ENCODE assay signal across 1 cellular context in genomic region chr19:46347572-46347883, GRCh38.
A peak's percentile ranks its signal among the peaks of the same experiment; 100 is the strongest.
TF ChIP-seq lines count a peak whose summit lies in the region.

No MANE protein-coding gene starts in this region.

TF ChIP-seq in HEK293, 187 proteins besides CTCF, POLR2A, EP300 and RAD21 (continued from another document and continues in another):
- TF ChIP-seq ZNF518A (tag by site-specific recombination; conservative IDR thresholded peaks at IDR 0.05; ENCODE audit: low read depth) (no peak), ZNF48 (tag by site-specific recombination; IDR thresholded peaks at IDR 0.05) (no peak), ZNF580 (tag by site-specific recombination; IDR thresholded peaks at IDR 0.05) (0 out of 2 replicates have a peak, but pooled peaks have one; percentile 0), ZSCAN30 (tag by site-specific recombination; IDR thresholded peaks at IDR 0.05) (no peak), ZBTB11 (tag by site-specific recombination; conservative IDR thresholded peaks at IDR 0.05; ENCODE audit: low read depth) (peak; percentile 4; the same call in 1 of the 2 replicates), ZNF398 (tag by site-specific recombination; IDR thresholded peaks at IDR 0.05) (peak; percentile 99), GLIS1 (tag by site-specific recombination; IDR thresholded peaks at IDR 0.05) (peak; percentile 57; the same call in 1 of the 2 replicates), KLF1 (tag by site-specific recombination; IDR thresholded peaks at IDR 0.05) (no peak), OSR2 (tag by site-specific recombination; IDR thresholded peaks at IDR 0.05) (no peak), ZNF548 (tag by site-specific recombination; IDR thresholded peaks at IDR 0.05) (no peak), ZNF571 (tag by site-specific recombination; IDR thresholded peaks at IDR 0.05) (no peak), ZNF133 (tag by site-specific recombination; IDR thresholded peaks at IDR 0.05) (no peak), ZNF639 (tag by site-specific recombination; IDR thresholded peaks at IDR 0.05) (0 out of 2 replicates have a peak, but pooled peaks have one; percentile 12), PRDM4 (tag by site-specific recombination; IDR thresholded peaks at IDR 0.05) (no peak; the same call in 1 of the 2 replicates), ZNF416 (tag by site-specific recombination; IDR thresholded peaks at IDR 0.05) (no peak), ZBTB49 (tag by site-specific recombination; IDR thresholded peaks at IDR 0.05; ENCODE audit: low read depth) (no peak), ZNF2 (tag by site-specific recombination; IDR thresholded peaks at IDR 0.05) (peak; percentile 9; the same call in 1 of the 2 replicates), ZNF37A (tag by site-specific recombination; IDR thresholded peaks at IDR 0.05) (no peak), ZNF266 (tag by site-specific recombination; IDR thresholded peaks at IDR 0.05; ENCODE audit: low read depth) (no peak), ZNF521 (tag by site-specific recombination; IDR thresholded peaks at IDR 0.05) (no peak), ZNF280D (tag by site-specific recombination; IDR thresholded peaks at IDR 0.05) (no peak), RBAK (tag by site-specific recombination; IDR thresholded peaks at IDR 0.05) (no peak), ZNF335 (tag by site-specific recombination; conservative IDR thresholded peaks at IDR 0.05) (no peak), ZNF747 (tag by site-specific recombination; IDR thresholded peaks at IDR 0.05) (no peak), ZFP69B (tag by site-specific recombination; IDR thresholded peaks at IDR 0.05) (0 out of 2 replicates have a peak, but pooled peaks have one; percentile 45), KLF16 (tag by site-specific recombination; IDR thresholded peaks at IDR 0.05) (no peak; the same call in 1 of the 2 replicates), ZNF544 (tag by site-specific recombination; IDR thresholded peaks at IDR 0.05) (no peak), ZNF623 (tag by site-specific recombination; IDR thresholded peaks at IDR 0.05) (no peak), ZBTB7A (tag by site-specific recombination; IDR thresholded peaks at IDR 0.05; ENCODE audit: low read depth) (0 out of 2 replicates have a peak, but pooled peaks have one; percentile 6), ZNF341 (tag by site-specific recombination; IDR thresholded peaks at IDR 0.05; ENCODE audit: low read depth) (no peak), ZNF324 (tag by site-specific recombination; IDR thresholded peaks at IDR 0.05) (0 out of 2 replicates have a peak, but pooled peaks have one; percentile 1), ZBTB10 (tag by site-specific recombination; IDR thresholded peaks at IDR 0.05) (no peak; the same call in 1 of the 2 replicates), ZNF239 (tag by site-specific recombination; IDR thresholded peaks at IDR 0.05) (no peak)
